ENCODE assay signal across 18 cellular contexts in the genomic region with DNA sequence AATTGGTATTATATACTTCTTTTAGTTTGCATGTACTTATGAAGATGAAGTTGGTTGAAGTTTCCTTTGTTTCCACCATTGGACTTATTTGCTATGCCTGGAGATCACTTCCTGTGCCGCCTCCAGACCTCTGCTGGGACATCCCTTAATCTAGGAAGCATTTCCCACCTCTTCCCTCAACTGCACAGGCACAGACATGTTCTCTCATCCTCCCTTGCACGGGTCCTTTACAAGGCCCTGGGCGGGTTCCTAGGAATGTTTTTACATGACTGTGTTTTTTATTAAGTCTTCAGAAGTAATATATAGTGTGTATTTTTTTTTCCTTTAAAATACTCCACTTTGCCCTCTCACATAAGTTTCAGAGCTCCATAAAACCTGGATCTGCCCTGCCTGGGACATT. TPM values are rescaled to one million over a fixed set of nuclear protein-coding genes. Genes with fewer than 3 reads are reported as not detected.
DNase-seq lines count a peak whose midpoint lies in the region; ATAC-seq and TF ChIP-seq lines count a peak whose summit lies in the region.
"Had no signal": no experiment of that assay in that cellular context is flagged by ENCODE, and none has a peak within 500 bp of the region (broad histone marks: within the 10 kb centered on the region; RNA-seq: fewer than 3 reads in every experiment).

No MANE protein-coding gene starts in this region.

- peaks cover 76% of the 10 kb centered on the region for H3K4me1 ChIP-seq in psoas muscle

- CTCF ChIA-PET in activated CD8-positive, alpha-beta T cell treated with anti-CD3 and anti-CD28 coated beads for 36 hours (lab: Charles Lee): interaction anchor here (0.9 kb wide), 1 partner anchor 56 kb away, joined by 3 read pairs; no protein-coding TSS in a partner anchor
- CTCF ChIA-PET in activated CD8-positive, alpha-beta T cell treated with anti-CD3 and anti-CD28 coated beads, Interleukin-2, amount 10 ng/mL, durations not matched to agents 7 days and 5 days (lab: Charles Lee): interaction anchor here (0.9 to 1.2 kb wide), 3 partner anchors 13 to 57 kb away, joined by 3 to 4 read pairs (median 3); no protein-coding TSS in a partner anchor

- no peak overlapping the region for H3K4me3 ChIP-seq in psoas muscle
- H3K4me3 ChIP-seq: lung had no signal

- H3K27me3 Mint-ChIP-seq in activated CD8-positive, alpha-beta T cell treated with anti-CD3 and anti-CD28 coated beads for 36 hours: no peaks in the 10 kb centered on the region
- no peaks in the 10 kb centered on the region for H3K27me3 Mint-ChIP-seq in activated CD8-positive, alpha-beta T cell treated with anti-CD3 and anti-CD28 coated beads, Interleukin-2, amount 10 ng/mL, durations not matched to agents 7 days and 5 days (ENCODE audit: low read depth)
- no peaks in the 10 kb centered on the region for H3K27me3 Mint-ChIP-seq in IgD-negative memory B cell
- no peaks in the 10 kb centered on the region for H3K27me3 Mint-ChIP-seq in effector memory CD8-positive, alpha-beta T cell

- no peaks in the 10 kb centered on the region for H3K36me3 ChIP-seq in psoas muscle (ENCODE audit: insufficient read depth in 1 of 2, low read depth in 1 of 2)

- H3K27me3 ChIP-seq in psoas muscle (ENCODE audit: insufficient read depth in 3 of 3, low read length in 2 of 3): no peaks in the 10 kb centered on the region

- H3K9me3 ChIP-seq in psoas muscle: no peaks in the 10 kb centered on the region

- H3K36me3 Mint-ChIP-seq in activated CD8-positive, alpha-beta T cell treated with anti-CD3 and anti-CD28 coated beads for 36 hours (ENCODE audit: low read depth): peaks cover 50% of the 10 kb centered on the region
- peaks cover 47% of the 10 kb centered on the region for H3K36me3 Mint-ChIP-seq in activated CD8-positive, alpha-beta T cell treated with anti-CD3 and anti-CD28 coated beads, Interleukin-2, amount 10 ng/mL, durations not matched to agents 7 days and 5 days (ENCODE audit: low read depth)
- peaks cover 1% of the 10 kb centered on the region for H3K36me3 Mint-ChIP-seq in IgD-negative memory B cell
- peaks cover 20% of the 10 kb centered on the region for H3K36me3 Mint-ChIP-seq in effector memory CD8-positive, alpha-beta T cell (ENCODE audit: insufficient read depth)

- no peak for TF ChIP-seq CTCF in activated CD8-positive, alpha-beta T cell treated with anti-CD3 and anti-CD28 coated beads for 36 hours (IDR thresholded peaks at IDR 0.05)
- no peak for TF ChIP-seq CTCF in psoas muscle (IDR thresholded peaks at IDR 0.05)

- H3K4me3 Mint-ChIP-seq in activated CD8-positive, alpha-beta T cell treated with anti-CD3 and anti-CD28 coated beads for 36 hours: no peak overlapping the region
- no peak overlapping the region for H3K4me3 Mint-ChIP-seq in activated CD8-positive, alpha-beta T cell treated with anti-CD3 and anti-CD28 coated beads, Interleukin-2, amount 10 ng/mL, durations not matched to agents 7 days and 5 days
- H3K4me3 Mint-ChIP-seq in IgD-negative memory B cell: no peak overlapping the region
- H3K4me3 Mint-ChIP-seq in effector memory CD8-positive, alpha-beta T cell: no peak overlapping the region
- H3K4me3 Mint-ChIP-seq: HFFc6, nephron progenitor cell had no signal

- no peak for DNase-seq in activated CD8-positive, alpha-beta T cell treated with anti-CD3 and anti-CD28 coated beads for 36 hours
- no peak for DNase-seq in activated CD8-positive, alpha-beta T cell treated with anti-CD3 and anti-CD28 coated beads, Interleukin-2, amount 10 ng/mL, durations not matched to agents 7 days and 5 days
- no peak for DNase-seq in effector memory CD8-positive, alpha-beta T cell
- DNase-seq in psoas muscle (no peak), NCI-H146 treated with DMSO at 0.1 percent for 48 hours (lab: John Stamatoyannopoulos, UW; ENCODE audit: unreplicated experiment) (no peak), DMS53 (lab: John Stamatoyannopoulos, UW) (no peak), NCI-H510A treated with DMSO at 0.1 percent for 48 hours (lab: John Stamatoyannopoulos, UW) (no peak)
- DNase-seq: activated gamma-delta T cell treated with Interleukin-2 at 50 U/mL for 16 hours; glutamatergic neuron; HFFc6; NCI-H146; NCI-H226; nephron progenitor cell; NK-92 treated with Interleukin-12 subunit alpha and Interleukin-12 subunit beta, amount 100 ng/mL, for 24 hours; RPMI8226; trophoblast cell had no signal

- intact Hi-C loops in activated CD8-positive, alpha-beta T cell treated with anti-CD3 and anti-CD28 coated beads for 36 hours (cut with micrococcal nuclease): no loop called here
- intact Hi-C loops in psoas muscle (cut with DNase I): no loop called here

- 84 to 93% (median 89%) methylated on average over 3 of the region's 3 CpGs for WGBS in psoas muscle, 3 donors

- H3K4me1 Mint-ChIP-seq in activated CD8-positive, alpha-beta T cell treated with anti-CD3 and anti-CD28 coated beads for 36 hours (ENCODE audit: low read depth): peaks cover 82% of the 10 kb centered on the region
- H3K4me1 Mint-ChIP-seq in activated CD8-positive, alpha-beta T cell treated with anti-CD3 and anti-CD28 coated beads, Interleukin-2, amount 10 ng/mL, durations not matched to agents 7 days and 5 days (ENCODE audit: low read depth): peaks cover 74% of the 10 kb centered on the region
- H3K4me1 Mint-ChIP-seq in IgD-negative memory B cell: peaks cover 68 to 73% (median 72%) of the 10 kb centered on the region in 3 donors
- peaks cover 64 to 81% of the 10 kb centered on the region in 2 donors for H3K4me1 Mint-ChIP-seq in effector memory CD8-positive, alpha-beta T cell (ENCODE audit: low read depth in 2 of 2)

- H3K9me3 Mint-ChIP-seq in activated CD8-positive, alpha-beta T cell treated with anti-CD3 and anti-CD28 coated beads for 36 hours: no peaks in the 10 kb centered on the region
- no peaks in the 10 kb centered on the region for H3K9me3 Mint-ChIP-seq in activated CD8-positive, alpha-beta T cell treated with anti-CD3 and anti-CD28 coated beads, Interleukin-2, amount 10 ng/mL, durations not matched to agents 7 days and 5 days (ENCODE audit: insufficient read depth)
- H3K9me3 Mint-ChIP-seq in IgD-negative memory B cell: no peaks in the 10 kb centered on the region
- H3K9me3 Mint-ChIP-seq in effector memory CD8-positive, alpha-beta T cell: no peaks in the 10 kb centered on the region
- H3K9me3 Mint-ChIP-seq: HFFc6 had no signal

- POLR2A ChIA-PET in activated CD8-positive, alpha-beta T cell treated with anti-CD3 and anti-CD28 coated beads for 36 hours (lab: Charles Lee): interaction anchor here (0.6 kb wide), 1 partner anchor 12 kb away, joined by 3 read pairs; no protein-coding TSS in a partner anchor
- POLR2A ChIA-PET in activated CD8-positive, alpha-beta T cell treated with anti-CD3 and anti-CD28 coated beads, Interleukin-2, amount 10 ng/mL, durations not matched to agents 7 days and 5 days (lab: Charles Lee): no interaction called here

- ATAC-seq in activated CD8-positive, alpha-beta T cell treated with anti-CD3 and anti-CD28 coated beads for 36 hours: no peak
- ATAC-seq in activated CD8-positive, alpha-beta T cell treated with anti-CD3 and anti-CD28 coated beads, Interleukin-2, amount 10 ng/mL, durations not matched to agents 7 days and 5 days: no peak
- ATAC-seq in effector memory CD8-positive, alpha-beta T cell (replicated peaks): no peak
- no peak for ATAC-seq in psoas muscle

- peak overlapping the region; percentile 96 for H3K27ac Mint-ChIP-seq in activated CD8-positive, alpha-beta T cell treated with anti-CD3 and anti-CD28 coated beads for 36 hours
- H3K27ac Mint-ChIP-seq in activated CD8-positive, alpha-beta T cell treated with anti-CD3 and anti-CD28 coated beads, Interleukin-2, amount 10 ng/mL, durations not matched to agents 7 days and 5 days: no peak overlapping the region
- H3K27ac Mint-ChIP-seq in IgD-negative memory B cell: peak overlapping the region in 2 of 3 donors; percentile 65 to 91
- peak overlapping the region; percentile 11 to 91 for H3K27ac Mint-ChIP-seq in effector memory CD8-positive, alpha-beta T cell
- H3K27ac Mint-ChIP-seq: HFFc6, nephron progenitor cell had no signal

- peak overlapping the region; percentile 69 for H3K27ac ChIP-seq in psoas muscle

RNA-seq across cellular contexts. Expression of a gene that starts 51.0 kb away (rescaled TPM):
- 10 to 100 TPM; 51.7 to 52.4 TPM for total RNA-seq in activated CD8-positive, alpha-beta T cell treated with anti-CD3 and anti-CD28 coated beads for 36 hours
- total RNA-seq in activated CD8-positive, alpha-beta T cell treated with anti-CD3 and anti-CD28 coated beads, Interleukin-2, amount 10 ng/mL, durations not matched to agents 7 days and 5 days: 10 to 100 TPM; 54.9 to 58.4 TPM
- polyA plus RNA-seq in IgD-negative memory B cell: 48.4 TPM
- total RNA-seq in psoas muscle: 10 to 100 TPM in 2 of 4 donors, 1 to 10 TPM in 2; 6.9 to 21.2 (median 11.5) TPM
- 1 to 10 TPM; 2.1 to 6.7 (median 3.3) TPM for polyA plus RNA-seq in psoas muscle
